ENCODE assay signal across 10 cellular contexts in the genomic region with DNA sequence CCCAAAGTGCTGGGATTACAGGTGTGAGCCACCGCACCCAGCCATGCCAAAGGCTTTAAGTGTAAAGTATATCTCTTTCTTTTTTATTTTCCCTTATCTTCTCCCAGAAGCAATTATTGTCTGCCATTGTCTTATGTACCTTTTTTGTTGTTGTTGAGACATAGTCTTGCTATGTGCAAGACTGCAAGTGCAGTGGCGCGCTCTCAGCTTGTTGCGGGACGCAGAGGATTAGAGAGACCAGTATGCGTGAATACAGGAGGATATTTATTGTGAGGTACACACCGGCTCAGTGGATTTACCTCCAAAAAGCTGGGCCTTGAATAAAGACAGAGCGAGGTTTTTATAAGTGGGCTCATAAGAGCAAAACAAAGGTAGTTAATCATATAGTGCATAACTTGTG. TPM values are rescaled to one million over a fixed set of nuclear protein-coding genes. Genes with fewer than 3 reads are reported as not detected.
"Had no signal": no experiment of that assay in that cellular context is flagged by ENCODE, and none has a peak within 500 bp of the region (broad histone marks: within the 10 kb centered on the region; RNA-seq: fewer than 3 reads in every experiment).

No MANE protein-coding gene starts in this region.

- H3K4me1 Mint-ChIP-seq: GM23338, H9 had no signal

- H3K4me3 Mint-ChIP-seq: GM23338, H9, HFFc6 had no signal

- H3K4me3 ChIP-seq: GM23248, GM23338, HAP-1 had no signal

- ATAC-seq: GM23338, HCT116 had no signal

- H3K27ac ChIP-seq: GM23248 had no signal

- H3K27ac Mint-ChIP-seq: GM23338, H9, HFFc6 had no signal

- DNase-seq: GM23248, GOT3, H7, H9, HCEC 1CT, HFFc6 had no signal

- H3K9me3 Mint-ChIP-seq: H9, HFFc6 had no signal

- FAIRE-seq: H1 had no signal

- H3K9me3 ChIP-seq: HAP-1 had no signal

RNA-seq across cellular contexts. Expression of gene TAL2, which starts 43.9 kb away (rescaled TPM):
- total RNA-seq: GM23248, GM23338, H7, HFFc6 had no signal
- polyA plus RNA-seq: GM23248 had no signal
